3 cellular contexts compared by ENCODE assay signal in the genomic region with DNA sequence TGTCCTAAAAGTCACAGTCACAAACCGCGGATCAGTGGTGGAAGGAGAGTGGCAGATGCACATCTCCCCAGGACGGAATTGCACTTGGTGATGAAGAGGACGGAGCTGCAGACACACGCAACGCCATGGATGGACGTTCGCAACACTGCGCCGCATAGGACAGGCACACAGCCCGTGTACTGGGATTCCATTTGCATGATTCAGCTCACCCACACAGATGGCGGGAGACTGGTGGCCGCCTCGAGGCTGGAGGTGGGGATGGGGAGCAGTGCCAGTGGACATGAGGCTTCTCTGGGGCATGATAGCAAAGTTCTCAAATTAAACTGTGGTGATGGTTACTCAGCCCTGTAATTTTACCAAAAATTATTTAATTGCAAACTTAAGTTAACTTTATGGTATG.
TF ChIP-seq lines count a peak whose summit lies in the region.

No MANE protein-coding gene starts in this region.

TF ChIP-seq in IMR-90, 13 proteins besides CTCF, POLR2A, EP300 and RAD21:
- TF ChIP-seq RFX5 (IDR thresholded peaks at IDR 0.05; ENCODE audit: low read depth, low read length) (no peak), FOS (IDR thresholded peaks at IDR 0.05; ENCODE audit: low read depth, low read length) (no peak), SMC3 (IDR thresholded peaks at IDR 0.05; ENCODE audit: low read depth, low read length) (no peak), MAZ (IDR thresholded peaks at IDR 0.05; ENCODE audit: borderline replicate concordance, low read depth, low read length) (no peak), CEBPB (IDR thresholded peaks at IDR 0.05; ENCODE audit: low read depth, low read length) (no peak), RCOR1 (IDR thresholded peaks at IDR 0.05; ENCODE audit: insufficient replicate concordance, low read length) (no peak), NFE2L2 (IDR thresholded peaks at IDR 0.05; ENCODE audit: low read depth, low read length) (no peak), MXI1 (IDR thresholded peaks at IDR 0.05; ENCODE audit: borderline replicate concordance, low read depth, low read length) (no peak), MAFK (IDR thresholded peaks at IDR 0.05; ENCODE audit: low read depth, low read length) (no peak), CHD1 (IDR thresholded peaks at IDR 0.05; ENCODE audit: low read depth, low read length) (no peak), USF2 (IDR thresholded peaks at IDR 0.05; ENCODE audit: low read depth, low read length) (no peak), BHLHE40 (IDR thresholded peaks at IDR 0.05; ENCODE audit: low read depth, low read length) (no peak)
- TF ChIP-seq, protein P1, sequence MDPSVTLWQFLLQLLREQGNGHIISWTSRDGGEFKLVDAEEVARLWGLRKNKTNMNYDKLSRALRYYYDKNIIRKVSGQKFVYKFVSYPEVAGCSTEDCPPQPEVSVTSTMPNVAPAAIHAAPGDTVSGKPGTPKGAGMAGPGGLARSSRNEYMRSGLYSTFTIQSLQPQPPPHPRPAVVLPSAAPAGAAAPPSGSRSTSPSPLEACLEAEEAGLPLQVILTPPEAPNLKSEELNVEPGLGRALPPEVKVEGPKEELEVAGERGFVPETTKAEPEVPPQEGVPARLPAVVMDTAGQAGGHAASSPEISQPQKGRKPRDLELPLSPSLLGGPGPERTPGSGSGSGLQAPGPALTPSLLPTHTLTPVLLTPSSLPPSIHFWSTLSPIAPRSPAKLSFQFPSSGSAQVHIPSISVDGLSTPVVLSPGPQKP (IDR thresholded peaks at IDR 0.05; ENCODE audit: borderline replicate concordance, low read depth, low read length), result no peak

TF ChIP-seq in H1, 55 proteins besides CTCF, POLR2A, EP300 and RAD21:
- TF ChIP-seq ASH2L (IDR thresholded peaks at IDR 0.05; ENCODE audit: low read length) (no peak), KDM1A (IDR thresholded peaks at IDR 0.05; ENCODE audit: borderline replicate concordance, low read length) (no peak), TAF7 (optimal IDR thresholded peaks at IDR 0.05; ENCODE audit: borderline replicate concordance, low read depth, low read length) (no peak), RFX5 (IDR thresholded peaks at IDR 0.05; ENCODE audit: borderline replicate concordance, low read depth, low read length) (no peak), CHD1 (IDR thresholded peaks at IDR 0.05; ENCODE audit: low read depth, low read length) (no peak), USF2 (IDR thresholded peaks at IDR 0.05; ENCODE audit: low read length) (no peak)

TF ChIP-seq in HepG2, 621 proteins besides CTCF, POLR2A, EP300 and RAD21:
- TF ChIP-seq NCOR1 (IDR thresholded peaks at IDR 0.05; ENCODE audit: borderline replicate concordance, low read length) (no peak), NCOA2 (CRISPR knock-in tag; IDR thresholded peaks at IDR 0.05) (no peak), RBAK (CRISPR knock-in tag; IDR thresholded peaks at IDR 0.05) (no peak), KDM1A (CRISPR knock-in tag; IDR thresholded peaks at IDR 0.05) (no peak), KIAA2018 (CRISPR knock-in tag; IDR thresholded peaks at IDR 0.05; ENCODE audit: borderline replicate concordance) (no peak), DPF2 (CRISPR knock-in tag; IDR thresholded peaks at IDR 0.05; ENCODE audit: borderline replicate concordance, low read depth) (no peak), TFDP1 (CRISPR knock-in tag; IDR thresholded peaks at IDR 0.05; ENCODE audit: borderline replicate concordance) (no peak), ZNF350 (CRISPR knock-in tag; IDR thresholded peaks at IDR 0.05; ENCODE audit: borderline replicate concordance, low read depth) (no peak), NR0B2 (CRISPR knock-in tag; IDR thresholded peaks at IDR 0.05) (no peak), ZNF235 (CRISPR knock-in tag; IDR thresholded peaks at IDR 0.05; ENCODE audit: borderline replicate concordance) (no peak), NR2F6 (IDR thresholded peaks at IDR 0.05) (no peak), NR2F6 (CRISPR knock-in tag; IDR thresholded peaks at IDR 0.05) (no peak)
- TF ChIP-seq, protein P2, sequence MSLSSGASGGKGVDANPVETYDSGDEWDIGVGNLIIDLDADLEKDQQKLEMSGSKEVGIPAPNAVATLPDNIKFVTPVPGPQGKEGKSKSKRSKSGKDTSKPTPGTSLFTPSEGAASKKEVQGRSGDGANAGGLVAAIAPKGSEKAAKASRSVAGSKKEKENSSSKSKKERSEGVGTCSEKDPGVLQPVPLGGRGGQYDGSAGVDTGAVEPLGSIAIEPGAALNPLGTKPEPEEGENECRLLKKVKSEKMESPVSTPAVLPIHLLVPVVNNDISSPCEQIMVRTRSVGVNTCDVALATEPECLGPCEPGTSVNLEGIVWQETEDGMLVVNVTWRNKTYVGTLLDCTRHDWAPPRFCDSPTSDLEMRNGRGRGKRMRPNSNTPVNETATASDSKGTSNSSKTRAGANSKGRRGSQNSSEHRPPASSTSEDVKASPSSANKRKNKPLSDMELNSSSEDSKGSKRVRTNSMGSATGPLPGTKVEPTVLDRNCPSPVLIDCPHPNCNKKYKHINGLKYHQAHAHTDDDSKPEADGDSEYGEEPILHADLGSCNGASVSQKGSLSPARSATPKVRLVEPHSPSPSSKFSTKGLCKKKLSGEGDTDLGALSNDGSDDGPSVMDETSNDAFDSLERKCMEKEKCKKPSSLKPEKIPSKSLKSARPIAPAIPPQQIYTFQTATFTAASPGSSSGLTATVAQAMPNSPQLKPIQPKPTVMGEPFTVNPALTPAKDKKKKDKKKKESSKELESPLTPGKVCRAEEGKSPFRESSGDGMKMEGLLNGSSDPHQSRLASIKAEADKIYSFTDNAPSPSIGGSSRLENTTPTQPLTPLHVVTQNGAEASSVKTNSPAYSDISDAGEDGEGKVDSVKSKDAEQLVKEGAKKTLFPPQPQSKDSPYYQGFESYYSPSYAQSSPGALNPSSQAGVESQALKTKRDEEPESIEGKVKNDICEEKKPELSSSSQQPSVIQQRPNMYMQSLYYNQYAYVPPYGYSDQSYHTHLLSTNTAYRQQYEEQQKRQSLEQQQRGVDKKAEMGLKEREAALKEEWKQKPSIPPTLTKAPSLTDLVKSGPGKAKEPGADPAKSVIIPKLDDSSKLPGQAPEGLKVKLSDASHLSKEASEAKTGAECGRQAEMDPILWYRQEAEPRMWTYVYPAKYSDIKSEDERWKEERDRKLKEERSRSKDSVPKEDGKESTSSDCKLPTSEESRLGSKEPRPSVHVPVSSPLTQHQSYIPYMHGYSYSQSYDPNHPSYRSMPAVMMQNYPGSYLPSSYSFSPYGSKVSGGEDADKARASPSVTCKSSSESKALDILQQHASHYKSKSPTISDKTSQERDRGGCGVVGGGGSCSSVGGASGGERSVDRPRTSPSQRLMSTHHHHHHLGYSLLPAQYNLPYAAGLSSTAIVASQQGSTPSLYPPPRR (CRISPR knock-in tag; IDR thresholded peaks at IDR 0.05; ENCODE audit: borderline replicate concordance), result no peak
